Comparison of ENCODE assay signal across 14 cellular contexts in the genomic region with DNA sequence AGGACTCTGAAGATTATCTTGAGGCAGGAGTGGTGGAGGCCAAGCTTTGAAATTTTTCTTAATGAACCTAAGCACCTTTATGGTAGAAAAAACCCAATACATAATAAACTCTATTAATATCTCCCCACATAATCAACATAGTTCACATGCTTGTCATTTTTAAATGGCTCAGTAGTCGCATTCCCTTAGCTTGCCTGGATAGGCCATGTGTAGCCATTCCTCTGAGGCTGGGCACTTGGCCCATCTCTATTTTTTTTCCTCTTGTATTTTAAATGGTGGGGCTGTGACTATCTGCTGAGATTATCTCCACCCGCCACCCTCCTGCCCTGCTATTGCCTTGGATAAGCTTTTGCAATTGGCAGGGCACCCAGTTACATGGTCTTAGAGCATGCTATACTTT.
A peak's percentile ranks its signal among the peaks of the same experiment; 100 is the strongest.
DNase-seq lines count a peak whose midpoint lies in the region; ATAC-seq and TF ChIP-seq lines count a peak whose summit lies in the region.
"Had no signal": no experiment of that assay in that cellular context is flagged by ENCODE, and none has a peak within 500 bp of the region (broad histone marks: within the 10 kb centered on the region; RNA-seq: fewer than 3 reads in every experiment).

No MANE protein-coding gene starts in this region.

- H3K27me3 ChIP-seq in adrenal gland, result no peaks in the 10 kb centered on the region
- no peaks in the 10 kb centered on the region for H3K27me3 ChIP-seq in heart left ventricle
- H3K27me3 ChIP-seq in Peyer's patch, result no peaks in the 10 kb centered on the region

- H3K4me3 Mint-ChIP-seq in Calu3 (ENCODE audit: low read depth, unreplicated experiment), result no peak overlapping the region
- H3K4me3 Mint-ChIP-seq: activated CD8-positive, alpha-beta memory T cell treated with anti-CD3 and anti-CD28 coated beads, Interleukin-2, amount 10 ng/mL, durations not matched to agents 7 days and 5 days; activated naive CD4-positive, alpha-beta T cell treated with anti-CD3 and anti-CD28 coated beads for 36 hours; B cell had no signal

- H3K4me1 Mint-ChIP-seq in Calu3 (ENCODE audit: low read depth, unreplicated experiment), result peaks cover 49% of the 10 kb centered on the region
- H3K4me1 Mint-ChIP-seq: activated CD8-positive, alpha-beta memory T cell treated with anti-CD3 and anti-CD28 coated beads, Interleukin-2, amount 10 ng/mL, durations not matched to agents 7 days and 5 days; B cell had no signal

- BruUV-seq in Calu3 (replicated peaks; lab: Mats Ljungman, UMichigan), result no TSS peak

- no peaks in the 10 kb centered on the region for H3K9me3 ChIP-seq in adrenal gland (replicated peaks in 1 of 3)
- H3K9me3 ChIP-seq in heart left ventricle, result no peaks in the 10 kb centered on the region
- H3K9me3 ChIP-seq in Peyer's patch, result no peaks in the 10 kb centered on the region

- peaks cover 12% of the 10 kb centered on the region for H3K9me3 Mint-ChIP-seq in Calu3 (ENCODE audit: low read depth, unreplicated experiment)
- H3K9me3 Mint-ChIP-seq: activated naive CD4-positive, alpha-beta T cell treated with anti-CD3 and anti-CD28 coated beads for 36 hours had no signal

- H3K36me3 ChIP-seq in adrenal gland (replicated peaks in 1 of 2), result no peaks in the 10 kb centered on the region
- H3K36me3 ChIP-seq in heart left ventricle, result no peaks in the 10 kb centered on the region
- H3K36me3 ChIP-seq in Peyer's patch, result no peaks in the 10 kb centered on the region
- H3K36me3 ChIP-seq: WERI-Rb-1 had no signal

- intact Hi-C loops in Calu3 (cut with micrococcal nuclease; ENCODE audit: unreplicated experiment) (no loop called here), adrenal gland (cut with DNase I) (no loop called here), heart left ventricle (cut with DNase I) (loop anchor here in 1 of 10 donors (10.0 kb wide), 1 partner anchor 64 kb away; no protein-coding TSS in a partner anchor)

- ATAC-seq in heart left ventricle, result peak in 1 of 4 donors; percentile 54
- ATAC-seq in HG03521 (IDR thresholded peaks at IDR 0.05; ENCODE audit: unreplicated experiment), result no peak
- ATAC-seq: activated CD8-positive, alpha-beta memory T cell treated with anti-CD3 and anti-CD28 coated beads, Interleukin-2, amount 10 ng/mL, durations not matched to agents 7 days and 5 days had no signal

- no peaks in the 10 kb centered on the region for H3K27me3 Mint-ChIP-seq in Calu3 (ENCODE audit: unreplicated experiment)

- no peak overlapping the region for H3K4me3 ChIP-seq in adrenal gland
- H3K4me3 ChIP-seq in heart left ventricle, result no peak overlapping the region
- no peak overlapping the region for H3K4me3 ChIP-seq in Peyer's patch

- CTCF ChIA-PET in Calu3 (lab: Charles Lee), result interaction anchor here (0.6 kb wide), 1 partner anchor 9 kb away, joined by 3 read pairs; no protein-coding TSS in a partner anchor

- no peak for DNase-seq in Calu3
- peak in 5 of 7 donors; percentile 30 to 59 (median 43) for DNase-seq in adrenal gland
- DNase-seq in heart left ventricle, result no peak
- peak; percentile 72 for DNase-seq in renal cortical epithelial cell (ENCODE audit: low read depth)
- no peak for DNase-seq in SHP77 treated with DMSO at 0.1 percent for 48 hours (lab: John Stamatoyannopoulos, UW)
- DNase-seq in Peyer's patch, result no peak
- no peak for DNase-seq in retina
- DNase-seq: activated CD8-positive, alpha-beta memory T cell treated with anti-CD3 and anti-CD28 coated beads, Interleukin-2, amount 10 ng/mL, durations not matched to agents 7 days and 5 days; activated naive CD4-positive, alpha-beta T cell treated with anti-CD3 and anti-CD28 coated beads for 36 hours; DMS79; nucleus accumbens; WERI-Rb-1 had no signal

- H3K4me1 ChIP-seq in adrenal gland (replicated peaks in 1 of 2) (peaks cover 12 to 28% of the 10 kb centered on the region in 2 donors), heart left ventricle (peaks cover 3 to 69% (median 27%) of the 10 kb centered on the region in 12 donors), Peyer's patch (no peaks in the 10 kb centered on the region)

- peaks cover 7% of the 10 kb centered on the region for H3K36me3 Mint-ChIP-seq in Calu3 (ENCODE audit: insufficient read depth, unreplicated experiment)
- H3K36me3 Mint-ChIP-seq: activated CD8-positive, alpha-beta memory T cell treated with anti-CD3 and anti-CD28 coated beads, Interleukin-2, amount 10 ng/mL, durations not matched to agents 7 days and 5 days had no signal

- TF ChIP-seq POLR2A in adrenal gland (IDR thresholded peaks at IDR 0.05) (no peak), heart left ventricle (IDR thresholded peaks at IDR 0.05) (no peak), Peyer's patch (IDR thresholded peaks at IDR 0.05) (no peak)

- H3K27ac ChIP-seq in adrenal gland (peak overlapping the region in 1 of 5 donors; percentile 31), heart left ventricle (peak overlapping the region in 11 of 12 donors; percentile 1 to 77 (median 67)), Peyer's patch (no peak overlapping the region)
- H3K27ac ChIP-seq: WERI-Rb-1 had no signal

- 56 to 73% (median 66%) methylated on average over 2 of the region's 2 CpGs for WGBS in adrenal gland, 4 donors
- WGBS in heart left ventricle, 4 donors, result 41 to 61% (median 47%) methylated on average over 2 of the region's 2 CpGs

- TF ChIP-seq CTCF in Calu3 (IDR thresholded peaks at IDR 0.05; ENCODE audit: unreplicated experiment) (no peak), adrenal gland (IDR thresholded peaks at IDR 0.05) (no peak), heart left ventricle (IDR thresholded peaks at IDR 0.05) (no peak), Peyer's patch (IDR thresholded peaks at IDR 0.05) (no peak)

- peak overlapping the region; percentile 62 for H3K27ac Mint-ChIP-seq in Calu3 (ENCODE audit: unreplicated experiment)
- H3K27ac Mint-ChIP-seq: activated CD8-positive, alpha-beta memory T cell treated with anti-CD3 and anti-CD28 coated beads, Interleukin-2, amount 10 ng/mL, durations not matched to agents 7 days and 5 days; activated naive CD4-positive, alpha-beta T cell treated with anti-CD3 and anti-CD28 coated beads for 36 hours; B cell had no signal

Comparison
In these comparisons a context has a peak if more than half of its experiments do, and no peak if none do; other contexts are left out.
1. DNase-seq: peak in adrenal gland (5 of 7) and renal cortical epithelial cell (single experiment); none in Calu3 (single experiment), heart left ventricle (0 of 5), SHP77 treated with DMSO at 0.1 percent for 48 hours (single experiment), Peyer's patch (0 of 3) and retina (single experiment).
2. H3K27ac ChIP-seq: peak in heart left ventricle (11 of 12); none in Peyer's patch (0 of 4).